ENCODE assay signal across 1 cellular context in the genomic region with DNA sequence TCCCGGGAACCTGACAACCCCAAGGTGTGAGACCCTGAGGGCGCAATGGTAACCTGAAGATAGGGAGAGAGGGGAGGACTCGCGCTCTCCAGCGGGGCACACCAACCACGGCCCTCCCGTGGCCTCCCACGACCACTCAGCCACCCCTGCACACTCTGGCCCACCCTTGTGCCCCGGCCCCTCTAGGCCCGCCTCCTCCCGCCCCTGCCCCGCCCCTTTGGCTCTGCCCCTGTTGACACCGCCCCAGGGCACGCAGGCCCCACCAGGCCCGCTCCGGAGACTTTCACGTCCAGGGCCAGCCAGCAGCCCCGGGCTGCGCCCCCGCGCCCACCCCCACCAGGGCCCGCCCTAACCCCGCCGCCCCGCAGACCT.
TF ChIP-seq lines count a peak whose summit lies in the region.

No MANE protein-coding gene starts in this region.

TF ChIP-seq in HEK293, 187 proteins besides CTCF, POLR2A, EP300 and RAD21 (continued from another document):
- TF ChIP-seq, protein P1, sequence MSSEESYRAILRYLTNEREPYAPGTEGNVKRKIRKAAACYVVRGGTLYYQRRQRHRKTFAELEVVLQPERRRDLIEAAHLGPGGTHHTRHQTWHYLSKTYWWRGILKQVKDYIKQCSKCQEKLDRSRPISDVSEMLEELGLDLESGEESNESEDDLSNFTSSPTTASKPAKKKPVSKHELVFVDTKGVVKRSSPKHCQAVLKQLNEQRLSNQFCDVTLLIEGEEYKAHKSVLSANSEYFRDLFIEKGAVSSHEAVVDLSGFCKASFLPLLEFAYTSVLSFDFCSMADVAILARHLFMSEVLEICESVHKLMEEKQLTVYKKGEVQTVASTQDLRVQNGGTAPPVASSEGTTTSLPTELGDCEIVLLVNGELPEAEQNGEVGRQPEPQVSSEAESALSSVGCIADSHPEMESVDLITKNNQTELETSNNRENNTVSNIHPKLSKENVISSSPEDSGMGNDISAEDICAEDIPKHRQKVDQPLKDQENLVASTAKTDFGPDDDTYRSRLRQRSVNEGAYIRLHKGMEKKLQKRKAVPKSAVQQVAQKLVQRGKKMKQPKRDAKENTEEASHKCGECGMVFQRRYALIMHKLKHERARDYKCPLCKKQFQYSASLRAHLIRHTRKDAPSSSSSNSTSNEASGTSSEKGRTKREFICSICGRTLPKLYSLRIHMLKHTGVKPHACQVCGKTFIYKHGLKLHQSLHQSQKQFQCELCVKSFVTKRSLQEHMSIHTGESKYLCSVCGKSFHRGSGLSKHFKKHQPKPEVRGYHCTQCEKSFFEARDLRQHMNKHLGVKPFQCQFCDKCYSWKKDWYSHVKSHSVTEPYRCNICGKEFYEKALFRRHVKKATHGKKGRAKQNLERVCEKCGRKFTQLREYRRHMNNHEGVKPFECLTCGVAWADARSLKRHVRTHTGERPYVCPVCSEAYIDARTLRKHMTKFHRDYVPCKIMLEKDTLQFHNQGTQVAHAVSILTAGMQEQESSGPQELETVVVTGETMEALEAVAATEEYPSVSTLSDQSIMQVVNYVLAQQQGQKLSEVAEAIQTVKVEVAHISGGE (tag by site-specific recombination; conservative IDR thresholded peaks at IDR 0.05; ENCODE audit: low read depth), result no peak
- TF ChIP-seq ZNF777 (tag by site-specific recombination; IDR thresholded peaks at IDR 0.05; ENCODE audit: borderline replicate concordance) (no peak), ZNF248 (tag by site-specific recombination; IDR thresholded peaks at IDR 0.05) (no peak), ZNF48 (tag by site-specific recombination; IDR thresholded peaks at IDR 0.05) (no peak), SP3 (tag by site-specific recombination; IDR thresholded peaks at IDR 0.05) (peak; percentile 32; the same call in 1 of the 2 replicates), SP2 (tag by site-specific recombination; IDR thresholded peaks at IDR 0.05) (peak; percentile 39; the same call in 1 of the 2 replicates), GLI4 (tag by site-specific recombination; IDR thresholded peaks at IDR 0.05) (no peak), ZSCAN16 (tag by site-specific recombination; IDR thresholded peaks at IDR 0.05) (no peak)
